In genomic region chr19:50462970-50463369, GRCh38 we compare ENCODE assay signal across 31 cellular contexts. TPM values are rescaled to one million over a fixed set of nuclear protein-coding genes. Genes with fewer than 3 reads are reported as not detected.
"Had no signal": no experiment of that assay in that cellular context is flagged by ENCODE, and none has a peak within 500 bp of the region (broad histone marks: within the 10 kb centered on the region; RNA-seq: fewer than 3 reads in every experiment).

No MANE protein-coding gene starts in this region.

- H3K27ac ChIP-seq: adrenal gland, body of pancreas, esophagus muscularis mucosa, foreskin keratinocyte had no signal

- H3K4me3 ChIP-seq: adrenal gland, body of pancreas, esophagus muscularis mucosa, gastrocnemius medialis had no signal

- DNase-seq: activated CD4-positive, alpha-beta memory T cell treated with anti-CD3 and anti-CD28 coated beads for 36 hours; activated CD4-positive, alpha-beta T cell treated with anti-CD3 and anti-CD28 coated beads for 36 hours; activated CD4-positive, alpha-beta T cell treated with anti-CD3 and anti-CD28 coated beads, Interleukin-2, amount 10 ng/mL, durations not matched to agents 24 days and 14 days; activated CD4-positive, CD25-positive, alpha-beta regulatory T cell; activated CD4-positive, CD25-positive, alpha-beta regulatory T cell treated with anti-CD3 and anti-CD28 coated beads, Interleukin-2, amount 50 U/mL, for 72 hours; activated CD8-positive, alpha-beta memory T cell treated with anti-CD3 and anti-CD28 coated beads, Interleukin-2, amount 10 ng/mL, durations not matched to agents 7 days and 5 days; activated CD8-positive, alpha-beta memory T cell treated with anti-CD3 and anti-CD28 coated beads, Interleukin-2, amount 50 U/mL, for 4 hours; activated CD8-positive, alpha-beta T cell treated with anti-CD3 and anti-CD28 coated beads, Interleukin-2, amount 10 ng/mL, durations not matched to agents 7 days and 5 days; activated effector memory CD4-positive, alpha-beta T cell treated with anti-CD3 and anti-CD28 coated beads, Interleukin-2, amount 50 U/mL, for 16 hours; activated naive CD4-positive, alpha-beta T cell treated with anti-CD3 and anti-CD28 coated beads for 36 hours; activated naive CD8-positive, alpha-beta T cell treated with anti-CD3 and anti-CD28 coated beads for 36 hours; activated naive CD8-positive, alpha-beta T cell treated with anti-CD3 and anti-CD28 coated beads, Interleukin-2, amount 50 U/mL, for 24 hours; activated T-cell treated with anti-CD3 and anti-CD28 coated beads, Interleukin-2, amount 50 U/mL, for 1 hour; activated T-cell treated with anti-CD3 and anti-CD28 coated beads, Interleukin-2, amount 50 U/mL, for 48 hours; adrenal gland; amygdala; aorta; body of pancreas; caudate nucleus; cortex of kidney; dermis blood vessel endothelial cell; effector CD4-positive, alpha-beta T cell; effector memory CD8-positive, alpha-beta T cell; erythroblast; foreskin keratinocyte; gastrocnemius medialis; glutamatergic neuron; T-helper 2 cell had no signal

- FAIRE-seq: colon had no signal

- ATAC-seq: activated CD4-positive, alpha-beta T cell treated with anti-CD3 and anti-CD28 coated beads for 36 hours; activated CD8-positive, alpha-beta memory T cell treated with anti-CD3 and anti-CD28 coated beads, Interleukin-2, amount 10 ng/mL, durations not matched to agents 7 days and 5 days; activated CD8-positive, alpha-beta T cell treated with anti-CD3 and anti-CD28 coated beads, Interleukin-2, amount 10 ng/mL, durations not matched to agents 7 days and 5 days; activated naive CD8-positive, alpha-beta T cell treated with anti-CD3 and anti-CD28 coated beads, Interleukin-2, amount 50 U/mL, for 24 hours; body of pancreas; effector memory CD8-positive, alpha-beta T cell; foreskin keratinocyte; gastrocnemius medialis had no signal

- H3K36me3 ChIP-seq: adrenal gland, esophagus muscularis mucosa, gastrocnemius medialis had no signal

- H3K4me1 ChIP-seq: adrenal gland, body of pancreas, esophagus muscularis mucosa, foreskin keratinocyte had no signal

- H3K9me3 ChIP-seq: adrenal gland, body of pancreas, esophagus muscularis mucosa, gastrocnemius medialis had no signal

RNA-seq across cellular contexts. Expression of gene GARIN5A, which starts 13.7 kb away (rescaled TPM):
- total RNA-seq: activated CD8-positive, alpha-beta memory T cell treated with anti-CD3 and anti-CD28 coated beads, Interleukin-2, amount 10 ng/mL, durations not matched to agents 7 days and 5 days; aorta had no signal
- polyA plus RNA-seq: aorta had no signal

RNA-seq across cellular contexts. Expression of gene MYBPC2, which starts 30.3 kb away (rescaled TPM):
- total RNA-seq: activated CD8-positive, alpha-beta memory T cell treated with anti-CD3 and anti-CD28 coated beads, Interleukin-2, amount 10 ng/mL, durations not matched to agents 7 days and 5 days; activated CD8-positive, alpha-beta T cell treated with anti-CD3 and anti-CD28 coated beads, Interleukin-2, amount 10 ng/mL, durations not matched to agents 7 days and 5 days; aorta; body of pancreas; chondrocyte; dermis blood vessel endothelial cell; esophagus muscularis mucosa; foreskin keratinocyte had no signal
- polyA plus RNA-seq: foreskin keratinocyte had no signal

RNA-seq across cellular contexts. Expression of gene SPIB, which starts 44.2 kb away (rescaled TPM):
- total RNA-seq: chondrocyte, dermis blood vessel endothelial cell, foreskin keratinocyte had no signal
- polyA plus RNA-seq: foreskin keratinocyte had no signal
